In the genomic region with DNA sequence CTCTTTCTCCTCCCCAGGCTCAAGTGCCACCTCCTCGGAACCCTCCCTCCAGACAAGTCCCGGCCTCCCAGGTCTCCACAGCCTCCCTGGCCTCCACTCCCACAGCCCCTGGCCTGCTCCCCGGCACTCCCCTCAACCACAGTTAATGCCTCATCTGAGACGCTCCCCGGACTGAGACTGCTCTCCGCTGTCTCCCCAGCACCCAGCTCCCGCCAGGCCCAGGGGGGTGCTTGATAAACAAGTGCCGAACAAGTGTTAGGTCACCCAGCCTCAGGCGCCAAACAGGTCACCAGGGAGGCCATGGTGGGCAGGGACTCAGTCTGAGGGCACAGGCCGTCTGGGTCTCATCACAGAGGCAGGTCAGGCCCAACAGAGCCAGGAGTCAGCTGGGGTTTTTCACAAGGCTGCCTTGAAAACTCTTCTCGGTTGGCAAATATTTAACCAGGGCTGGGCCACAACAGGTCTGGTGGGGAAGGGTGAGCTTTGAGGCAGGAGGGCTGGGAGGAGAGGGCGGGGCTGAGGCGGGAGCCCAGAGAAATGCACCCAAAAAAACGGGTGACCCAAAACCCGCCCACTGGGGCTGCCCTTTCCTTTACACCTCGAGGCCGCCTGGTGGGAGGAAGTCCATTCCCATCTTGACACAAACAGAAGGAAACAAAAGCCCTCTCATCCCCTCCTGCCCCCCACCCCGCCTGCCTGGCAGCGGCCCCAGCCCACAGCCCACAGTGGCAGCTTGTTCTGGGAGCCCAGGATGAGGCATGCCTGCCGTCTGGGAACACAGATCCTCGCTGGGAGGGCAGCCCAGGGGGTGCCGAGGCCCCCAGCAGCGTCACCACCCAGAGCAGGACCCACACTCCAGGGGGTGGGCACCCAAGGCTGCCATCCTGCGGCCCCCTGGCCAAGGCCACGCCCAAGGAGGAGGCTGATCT, we compare ENCODE assay signal across 1 cellular context.
TF ChIP-seq lines count a peak whose summit lies in the region.

No MANE protein-coding gene starts in this region.

TF ChIP-seq in HepG2, 621 proteins besides CTCF, POLR2A, EP300 and RAD21 (continued from another document and continues in another):
- TF ChIP-seq, protein P1, sequence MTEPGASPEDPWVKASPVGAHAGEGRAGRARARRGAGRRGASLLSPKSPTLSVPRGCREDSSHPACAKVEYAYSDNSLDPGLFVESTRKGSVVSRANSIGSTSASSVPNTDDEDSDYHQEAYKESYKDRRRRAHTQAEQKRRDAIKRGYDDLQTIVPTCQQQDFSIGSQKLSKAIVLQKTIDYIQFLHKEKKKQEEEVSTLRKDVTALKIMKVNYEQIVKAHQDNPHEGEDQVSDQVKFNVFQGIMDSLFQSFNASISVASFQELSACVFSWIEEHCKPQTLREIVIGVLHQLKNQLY (CRISPR knock-in tag; IDR thresholded peaks at IDR 0.05), result no peak
- TF ChIP-seq, protein P2, sequence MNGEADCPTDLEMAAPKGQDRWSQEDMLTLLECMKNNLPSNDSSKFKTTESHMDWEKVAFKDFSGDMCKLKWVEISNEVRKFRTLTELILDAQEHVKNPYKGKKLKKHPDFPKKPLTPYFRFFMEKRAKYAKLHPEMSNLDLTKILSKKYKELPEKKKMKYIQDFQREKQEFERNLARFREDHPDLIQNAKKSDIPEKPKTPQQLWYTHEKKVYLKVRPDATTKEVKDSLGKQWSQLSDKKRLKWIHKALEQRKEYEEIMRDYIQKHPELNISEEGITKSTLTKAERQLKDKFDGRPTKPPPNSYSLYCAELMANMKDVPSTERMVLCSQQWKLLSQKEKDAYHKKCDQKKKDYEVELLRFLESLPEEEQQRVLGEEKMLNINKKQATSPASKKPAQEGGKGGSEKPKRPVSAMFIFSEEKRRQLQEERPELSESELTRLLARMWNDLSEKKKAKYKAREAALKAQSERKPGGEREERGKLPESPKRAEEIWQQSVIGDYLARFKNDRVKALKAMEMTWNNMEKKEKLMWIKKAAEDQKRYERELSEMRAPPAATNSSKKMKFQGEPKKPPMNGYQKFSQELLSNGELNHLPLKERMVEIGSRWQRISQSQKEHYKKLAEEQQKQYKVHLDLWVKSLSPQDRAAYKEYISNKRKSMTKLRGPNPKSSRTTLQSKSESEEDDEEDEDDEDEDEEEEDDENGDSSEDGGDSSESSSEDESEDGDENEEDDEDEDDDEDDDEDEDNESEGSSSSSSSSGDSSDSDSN (CRISPR knock-in tag; IDR thresholded peaks at IDR 0.05), result peak; percentile 64
- TF ChIP-seq, protein P3, sequence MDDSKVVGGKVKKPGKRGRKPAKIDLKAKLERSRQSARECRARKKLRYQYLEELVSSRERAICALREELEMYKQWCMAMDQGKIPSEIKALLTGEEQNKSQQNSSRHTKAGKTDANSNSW (CRISPR knock-in tag; IDR thresholded peaks at IDR 0.05; ENCODE audit: borderline replicate concordance), result no peak
- no peak for TF ChIP-seq PAWR (CRISPR knock-in tag; IDR thresholded peaks at IDR 0.05; ENCODE audit: borderline replicate concordance)
- TF ChIP-seq, protein P4, sequence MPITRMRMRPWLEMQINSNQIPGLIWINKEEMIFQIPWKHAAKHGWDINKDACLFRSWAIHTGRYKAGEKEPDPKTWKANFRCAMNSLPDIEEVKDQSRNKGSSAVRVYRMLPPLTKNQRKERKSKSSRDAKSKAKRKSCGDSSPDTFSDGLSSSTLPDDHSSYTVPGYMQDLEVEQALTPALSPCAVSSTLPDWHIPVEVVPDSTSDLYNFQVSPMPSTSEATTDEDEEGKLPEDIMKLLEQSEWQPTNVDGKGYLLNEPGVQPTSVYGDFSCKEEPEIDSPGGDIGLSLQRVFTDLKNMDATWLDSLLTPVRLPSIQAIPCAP (CRISPR knock-in tag; IDR thresholded peaks at IDR 0.05; ENCODE audit: low read depth), result no peak
- TF ChIP-seq, protein P5, sequence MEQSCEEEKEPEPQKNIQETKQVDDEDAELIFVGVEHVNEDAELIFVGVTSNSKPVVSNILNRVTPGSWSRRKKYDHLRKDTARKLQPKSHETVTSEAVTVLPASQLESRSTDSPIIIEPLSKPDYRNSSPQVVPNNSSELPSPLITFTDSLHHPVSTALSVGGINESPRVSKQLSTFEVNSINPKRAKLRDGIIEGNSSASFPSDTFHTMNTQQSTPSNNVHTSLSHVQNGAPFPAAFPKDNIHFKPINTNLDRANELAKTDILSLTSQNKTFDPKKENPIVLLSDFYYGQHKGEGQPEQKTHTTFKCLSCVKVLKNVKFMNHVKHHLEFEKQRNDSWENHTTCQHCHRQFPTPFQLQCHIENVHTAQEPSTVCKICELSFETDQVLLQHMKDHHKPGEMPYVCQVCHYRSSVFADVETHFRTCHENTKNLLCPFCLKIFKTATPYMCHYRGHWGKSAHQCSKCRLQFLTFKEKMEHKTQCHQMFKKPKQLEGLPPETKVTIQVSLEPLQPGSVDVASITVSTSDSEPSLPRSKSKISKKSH (CRISPR knock-in tag; IDR thresholded peaks at IDR 0.05; ENCODE audit: borderline replicate concordance), result 0 out of 2 replicates have a peak, but pooled peaks have one; percentile 58
- no peak for TF ChIP-seq PLRG1 (conservative IDR thresholded peaks at IDR 0.05)
- TF ChIP-seq, protein P6, sequence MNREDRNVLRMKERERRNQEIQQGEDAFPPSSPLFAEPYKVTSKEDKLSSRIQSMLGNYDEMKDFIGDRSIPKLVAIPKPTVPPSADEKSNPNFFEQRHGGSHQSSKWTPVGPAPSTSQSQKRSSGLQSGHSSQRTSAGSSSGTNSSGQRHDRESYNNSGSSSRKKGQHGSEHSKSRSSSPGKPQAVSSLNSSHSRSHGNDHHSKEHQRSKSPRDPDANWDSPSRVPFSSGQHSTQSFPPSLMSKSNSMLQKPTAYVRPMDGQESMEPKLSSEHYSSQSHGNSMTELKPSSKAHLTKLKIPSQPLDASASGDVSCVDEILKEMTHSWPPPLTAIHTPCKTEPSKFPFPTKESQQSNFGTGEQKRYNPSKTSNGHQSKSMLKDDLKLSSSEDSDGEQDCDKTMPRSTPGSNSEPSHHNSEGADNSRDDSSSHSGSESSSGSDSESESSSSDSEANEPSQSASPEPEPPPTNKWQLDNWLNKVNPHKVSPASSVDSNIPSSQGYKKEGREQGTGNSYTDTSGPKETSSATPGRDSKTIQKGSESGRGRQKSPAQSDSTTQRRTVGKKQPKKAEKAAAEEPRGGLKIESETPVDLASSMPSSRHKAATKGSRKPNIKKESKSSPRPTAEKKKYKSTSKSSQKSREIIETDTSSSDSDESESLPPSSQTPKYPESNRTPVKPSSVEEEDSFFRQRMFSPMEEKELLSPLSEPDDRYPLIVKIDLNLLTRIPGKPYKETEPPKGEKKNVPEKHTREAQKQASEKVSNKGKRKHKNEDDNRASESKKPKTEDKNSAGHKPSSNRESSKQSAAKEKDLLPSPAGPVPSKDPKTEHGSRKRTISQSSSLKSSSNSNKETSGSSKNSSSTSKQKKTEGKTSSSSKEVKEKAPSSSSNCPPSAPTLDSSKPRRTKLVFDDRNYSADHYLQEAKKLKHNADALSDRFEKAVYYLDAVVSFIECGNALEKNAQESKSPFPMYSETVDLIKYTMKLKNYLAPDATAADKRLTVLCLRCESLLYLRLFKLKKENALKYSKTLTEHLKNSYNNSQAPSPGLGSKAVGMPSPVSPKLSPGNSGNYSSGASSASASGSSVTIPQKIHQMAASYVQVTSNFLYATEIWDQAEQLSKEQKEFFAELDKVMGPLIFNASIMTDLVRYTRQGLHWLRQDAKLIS (CRISPR knock-in tag; IDR thresholded peaks at IDR 0.05), result no peak
- no peak for TF ChIP-seq NFYB (CRISPR knock-in tag; IDR thresholded peaks at IDR 0.05)
- TF ChIP-seq, protein P7, sequence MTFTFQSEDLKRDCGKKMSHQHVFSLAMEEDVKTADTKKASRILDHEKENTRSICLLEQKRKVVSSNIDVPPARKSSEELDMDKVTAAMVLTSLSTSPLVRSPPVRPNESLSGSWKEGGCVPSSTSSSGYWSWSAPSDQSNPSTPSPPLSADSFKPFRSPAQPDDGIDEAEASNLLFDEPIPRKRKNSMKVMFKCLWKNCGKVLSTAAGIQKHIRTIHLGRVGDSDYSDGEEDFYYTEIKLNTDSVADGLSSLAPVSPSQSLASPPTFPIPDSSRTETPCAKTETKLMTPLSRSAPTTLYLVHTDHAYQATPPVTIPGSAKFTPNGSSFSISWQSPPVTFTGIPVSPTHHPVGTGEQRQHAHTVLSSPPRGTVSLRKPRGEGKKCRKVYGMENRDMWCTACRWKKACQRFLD (CRISPR knock-in tag; IDR thresholded peaks at IDR 0.05; ENCODE audit: borderline replicate concordance), result no peak
- TF ChIP-seq ZNF724P (CRISPR knock-in tag; IDR thresholded peaks at IDR 0.05; ENCODE audit: borderline replicate concordance), result no peak
- TF ChIP-seq MATR3 (CRISPR knock-in tag; IDR thresholded peaks at IDR 0.05), result no peak
- TF ChIP-seq, protein P8, sequence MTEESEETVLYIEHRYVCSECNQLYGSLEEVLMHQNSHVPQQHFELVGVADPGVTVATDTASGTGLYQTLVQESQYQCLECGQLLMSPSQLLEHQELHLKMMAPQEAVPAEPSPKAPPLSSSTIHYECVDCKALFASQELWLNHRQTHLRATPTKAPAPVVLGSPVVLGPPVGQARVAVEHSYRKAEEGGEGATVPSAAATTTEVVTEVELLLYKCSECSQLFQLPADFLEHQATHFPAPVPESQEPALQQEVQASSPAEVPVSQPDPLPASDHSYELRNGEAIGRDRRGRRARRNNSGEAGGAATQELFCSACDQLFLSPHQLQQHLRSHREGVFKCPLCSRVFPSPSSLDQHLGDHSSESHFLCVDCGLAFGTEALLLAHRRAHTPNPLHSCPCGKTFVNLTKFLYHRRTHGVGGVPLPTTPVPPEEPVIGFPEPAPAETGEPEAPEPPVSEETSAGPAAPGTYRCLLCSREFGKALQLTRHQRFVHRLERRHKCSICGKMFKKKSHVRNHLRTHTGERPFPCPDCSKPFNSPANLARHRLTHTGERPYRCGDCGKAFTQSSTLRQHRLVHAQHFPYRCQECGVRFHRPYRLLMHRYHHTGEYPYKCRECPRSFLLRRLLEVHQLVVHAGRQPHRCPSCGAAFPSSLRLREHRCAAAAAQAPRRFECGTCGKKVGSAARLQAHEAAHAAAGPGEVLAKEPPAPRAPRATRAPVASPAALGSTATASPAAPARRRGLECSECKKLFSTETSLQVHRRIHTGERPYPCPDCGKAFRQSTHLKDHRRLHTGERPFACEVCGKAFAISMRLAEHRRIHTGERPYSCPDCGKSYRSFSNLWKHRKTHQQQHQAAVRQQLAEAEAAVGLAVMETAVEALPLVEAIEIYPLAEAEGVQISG (CRISPR knock-in tag; IDR thresholded peaks at IDR 0.05), result peak; percentile 38; the same call in 1 of the 2 replicates
- no peak for TF ChIP-seq NFKBIZ (CRISPR knock-in tag; IDR thresholded peaks at IDR 0.05)
- TF ChIP-seq, protein P9, sequence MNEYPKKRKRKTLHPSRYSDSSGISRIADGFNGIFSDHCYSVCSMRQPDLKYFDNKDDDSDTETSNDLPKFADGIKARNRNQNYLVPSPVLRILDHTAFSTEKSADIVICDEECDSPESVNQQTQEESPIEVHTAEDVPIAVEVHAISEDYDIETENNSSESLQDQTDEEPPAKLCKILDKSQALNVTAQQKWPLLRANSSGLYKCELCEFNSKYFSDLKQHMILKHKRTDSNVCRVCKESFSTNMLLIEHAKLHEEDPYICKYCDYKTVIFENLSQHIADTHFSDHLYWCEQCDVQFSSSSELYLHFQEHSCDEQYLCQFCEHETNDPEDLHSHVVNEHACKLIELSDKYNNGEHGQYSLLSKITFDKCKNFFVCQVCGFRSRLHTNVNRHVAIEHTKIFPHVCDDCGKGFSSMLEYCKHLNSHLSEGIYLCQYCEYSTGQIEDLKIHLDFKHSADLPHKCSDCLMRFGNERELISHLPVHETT (CRISPR knock-in tag; conservative IDR thresholded peaks at IDR 0.05), result no peak; the same call in 1 of the 2 replicates
- TF ChIP-seq ZNF383 (CRISPR knock-in tag; IDR thresholded peaks at IDR 0.05; ENCODE audit: borderline replicate concordance), result no peak
- no peak for TF ChIP-seq ZNF879 (CRISPR knock-in tag; IDR thresholded peaks at IDR 0.05)
- TF ChIP-seq ARNTL (CRISPR knock-in tag; IDR thresholded peaks at IDR 0.05), result peak; percentile 44; the same call in 1 of the 2 replicates
- no peak for TF ChIP-seq CBX1 (IDR thresholded peaks at IDR 0.05; ENCODE audit: low read depth)
- no peak for TF ChIP-seq ZNF329 (CRISPR knock-in tag; IDR thresholded peaks at IDR 0.05; ENCODE audit: low read depth)
- no peak for TF ChIP-seq ZNF24 (IDR thresholded peaks at IDR 0.05)
- TF ChIP-seq, protein P10, sequence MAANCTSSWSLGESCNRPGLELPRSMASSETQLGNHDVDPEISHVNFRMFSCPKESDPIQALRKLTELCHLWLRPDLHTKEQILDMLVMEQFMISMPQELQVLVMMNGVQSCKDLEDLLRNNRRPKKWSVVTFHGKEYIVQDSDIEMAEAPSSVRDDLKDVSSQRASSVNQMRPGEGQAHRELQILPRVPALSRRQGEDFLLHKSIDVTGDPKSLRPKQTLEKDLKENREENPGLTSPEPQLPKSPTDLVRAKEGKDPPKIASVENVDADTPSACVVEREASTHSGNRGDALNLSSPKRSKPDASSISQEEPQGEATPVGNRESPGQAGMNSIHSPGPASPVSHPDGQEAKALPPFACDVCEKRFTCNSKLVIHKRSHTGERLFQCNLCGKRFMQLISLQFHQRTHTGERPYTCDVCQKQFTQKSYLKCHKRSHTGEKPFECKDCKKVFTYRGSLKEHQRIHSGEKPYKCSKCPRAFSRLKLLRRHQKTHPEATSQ (CRISPR knock-in tag; IDR thresholded peaks at IDR 0.05; ENCODE audit: borderline replicate concordance), result no peak
- TF ChIP-seq, protein P11, sequence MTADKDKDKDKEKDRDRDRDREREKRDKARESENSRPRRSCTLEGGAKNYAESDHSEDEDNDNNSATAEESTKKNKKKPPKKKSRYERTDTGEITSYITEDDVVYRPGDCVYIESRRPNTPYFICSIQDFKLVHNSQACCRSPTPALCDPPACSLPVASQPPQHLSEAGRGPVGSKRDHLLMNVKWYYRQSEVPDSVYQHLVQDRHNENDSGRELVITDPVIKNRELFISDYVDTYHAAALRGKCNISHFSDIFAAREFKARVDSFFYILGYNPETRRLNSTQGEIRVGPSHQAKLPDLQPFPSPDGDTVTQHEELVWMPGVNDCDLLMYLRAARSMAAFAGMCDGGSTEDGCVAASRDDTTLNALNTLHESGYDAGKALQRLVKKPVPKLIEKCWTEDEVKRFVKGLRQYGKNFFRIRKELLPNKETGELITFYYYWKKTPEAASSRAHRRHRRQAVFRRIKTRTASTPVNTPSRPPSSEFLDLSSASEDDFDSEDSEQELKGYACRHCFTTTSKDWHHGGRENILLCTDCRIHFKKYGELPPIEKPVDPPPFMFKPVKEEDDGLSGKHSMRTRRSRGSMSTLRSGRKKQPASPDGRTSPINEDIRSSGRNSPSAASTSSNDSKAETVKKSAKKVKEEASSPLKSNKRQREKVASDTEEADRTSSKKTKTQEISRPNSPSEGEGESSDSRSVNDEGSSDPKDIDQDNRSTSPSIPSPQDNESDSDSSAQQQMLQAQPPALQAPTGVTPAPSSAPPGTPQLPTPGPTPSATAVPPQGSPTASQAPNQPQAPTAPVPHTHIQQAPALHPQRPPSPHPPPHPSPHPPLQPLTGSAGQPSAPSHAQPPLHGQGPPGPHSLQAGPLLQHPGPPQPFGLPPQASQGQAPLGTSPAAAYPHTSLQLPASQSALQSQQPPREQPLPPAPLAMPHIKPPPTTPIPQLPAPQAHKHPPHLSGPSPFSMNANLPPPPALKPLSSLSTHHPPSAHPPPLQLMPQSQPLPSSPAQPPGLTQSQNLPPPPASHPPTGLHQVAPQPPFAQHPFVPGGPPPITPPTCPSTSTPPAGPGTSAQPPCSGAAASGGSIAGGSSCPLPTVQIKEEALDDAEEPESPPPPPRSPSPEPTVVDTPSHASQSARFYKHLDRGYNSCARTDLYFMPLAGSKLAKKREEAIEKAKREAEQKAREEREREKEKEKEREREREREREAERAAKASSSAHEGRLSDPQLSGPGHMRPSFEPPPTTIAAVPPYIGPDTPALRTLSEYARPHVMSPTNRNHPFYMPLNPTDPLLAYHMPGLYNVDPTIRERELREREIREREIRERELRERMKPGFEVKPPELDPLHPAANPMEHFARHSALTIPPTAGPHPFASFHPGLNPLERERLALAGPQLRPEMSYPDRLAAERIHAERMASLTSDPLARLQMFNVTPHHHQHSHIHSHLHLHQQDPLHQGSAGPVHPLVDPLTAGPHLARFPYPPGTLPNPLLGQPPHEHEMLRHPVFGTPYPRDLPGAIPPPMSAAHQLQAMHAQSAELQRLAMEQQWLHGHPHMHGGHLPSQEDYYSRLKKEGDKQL (CRISPR knock-in tag; IDR thresholded peaks at IDR 0.05; ENCODE audit: low read depth), result 0 out of 2 replicates have a peak, but pooled peaks have one; percentile 33
